1 cellular context compared by ENCODE assay signal in the genomic region with DNA sequence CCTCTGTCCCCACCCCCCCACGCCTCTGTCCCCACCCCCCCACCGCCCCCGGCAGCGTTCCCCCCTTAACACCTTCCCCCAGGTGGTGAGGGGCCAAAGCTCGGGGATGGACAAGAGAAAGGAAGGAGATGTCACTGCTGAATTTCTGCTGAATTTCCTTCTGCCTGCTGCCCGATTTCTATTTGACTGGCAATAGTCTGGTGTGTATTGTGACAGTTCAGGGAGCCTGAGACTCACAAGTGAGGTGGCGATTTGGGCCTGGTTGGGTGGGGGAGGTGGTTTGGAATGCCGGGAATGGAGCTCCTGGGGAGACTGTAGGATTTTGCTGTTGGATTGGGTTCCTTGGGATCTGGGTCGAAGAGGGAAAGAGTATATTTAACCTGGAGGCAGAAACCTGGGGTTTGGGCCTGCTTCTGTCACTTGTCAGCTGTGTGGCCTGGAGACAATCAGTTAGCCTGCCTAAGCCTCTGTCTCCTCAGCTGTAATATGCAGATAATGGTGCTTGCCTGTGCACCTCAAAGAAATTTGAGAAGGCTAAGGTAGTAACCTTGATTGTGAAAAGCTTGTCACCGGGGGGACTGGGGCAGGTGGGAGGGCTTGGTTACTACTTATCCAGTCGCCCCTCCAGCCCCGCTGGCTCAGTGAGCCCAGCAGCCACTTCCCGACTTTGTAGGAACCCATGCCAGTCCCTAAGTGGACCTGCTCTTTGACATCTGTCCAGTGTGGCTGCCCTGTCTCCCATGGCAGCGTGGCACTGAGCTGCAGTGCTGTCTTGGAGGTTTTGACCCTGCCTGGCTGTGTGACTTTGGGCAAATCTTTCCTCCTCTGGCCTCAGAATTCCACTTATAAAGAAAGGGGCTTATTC.
TF ChIP-seq lines count a peak whose summit lies in the region.

No MANE protein-coding gene starts in this region.

TF ChIP-seq in K562, 482 proteins besides CTCF, POLR2A, EP300 and RAD21 (continued from another document and continues in another):
- TF ChIP-seq ZNF395 (CRISPR knock-in tag; IDR thresholded peaks at IDR 0.05) (no peak), CEBPB (tag; IDR thresholded peaks at IDR 0.05) (no peak), ZNF212 (CRISPR knock-in tag; IDR thresholded peaks at IDR 0.05) (no peak), NCOA1 (IDR thresholded peaks at IDR 0.05; ENCODE audit: low read depth) (0 out of 2 replicates have a peak, but pooled peaks have one; percentile 15), RFX7 (CRISPR knock-in tag; IDR thresholded peaks at IDR 0.05) (no peak), NCOR1 (IDR thresholded peaks at IDR 0.05) (no peak; the same call in 1 of the 2 replicates), HMG20A (CRISPR knock-in tag; conservative IDR thresholded peaks at IDR 0.05) (no peak), OTX1 (CRISPR knock-in tag; IDR thresholded peaks at IDR 0.05) (no peak), JUND (IDR thresholded peaks at IDR 0.05; ENCODE audit: borderline replicate concordance, low read depth, low read length) (no peak), JUND (tag; IDR thresholded peaks at IDR 0.05; ENCODE audit: borderline replicate concordance, low read depth, low read length) (no peak), GATA2 (CRISPR knock-in tag; IDR thresholded peaks at IDR 0.05) (peak; percentile 32; the same call in 1 of the 2 replicates), ZNF239 (CRISPR knock-in tag; IDR thresholded peaks at IDR 0.05) (no peak), ZNF561 (CRISPR knock-in tag; conservative IDR thresholded peaks at IDR 0.05) (no peak), ZC3H11A (IDR thresholded peaks at IDR 0.05; ENCODE audit: low read depth, low read length) (no peak), ZNF354B (CRISPR knock-in tag; IDR thresholded peaks at IDR 0.05) (no peak), THAP12 (CRISPR knock-in tag; IDR thresholded peaks at IDR 0.05) (no peak), MAZ (CRISPR knock-in tag; conservative IDR thresholded peaks at IDR 0.05 in 1 of 2, IDR thresholded peaks at IDR 0.05 in 1 of 2) (no peak; a peak in 1 of 4 replicates), ZNF695 (CRISPR knock-in tag; IDR thresholded peaks at IDR 0.05) (no peak), GTF2A2 (tag; IDR thresholded peaks at IDR 0.05) (no peak), ZBTB40 (IDR thresholded peaks at IDR 0.05) (peak; percentile 36), ZBTB40 (CRISPR knock-in tag; IDR thresholded peaks at IDR 0.05) (no peak), ARID3B (CRISPR knock-in tag; IDR thresholded peaks at IDR 0.05; ENCODE audit: borderline replicate concordance) (no peak), ZNF184 (CRISPR knock-in tag; IDR thresholded peaks at IDR 0.05) (no peak), NRF1 (conservative IDR thresholded peaks at IDR 0.05 in 1 of 2, IDR thresholded peaks at IDR 0.05 in 1 of 2) (no peak)
- TF ChIP-seq, protein P1, sequence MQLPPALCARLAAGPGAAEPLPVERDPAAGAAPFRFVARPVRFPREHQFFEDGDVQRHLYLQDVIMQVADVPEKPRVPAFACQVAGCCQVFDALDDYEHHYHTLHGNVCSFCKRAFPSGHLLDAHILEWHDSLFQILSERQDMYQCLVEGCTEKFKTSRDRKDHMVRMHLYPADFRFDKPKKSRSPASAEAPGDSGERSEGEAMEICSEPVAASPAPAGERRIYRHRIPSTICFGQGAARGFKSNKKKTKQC (CRISPR knock-in tag; IDR thresholded peaks at IDR 0.05), result no peak
- TF ChIP-seq, protein P2, sequence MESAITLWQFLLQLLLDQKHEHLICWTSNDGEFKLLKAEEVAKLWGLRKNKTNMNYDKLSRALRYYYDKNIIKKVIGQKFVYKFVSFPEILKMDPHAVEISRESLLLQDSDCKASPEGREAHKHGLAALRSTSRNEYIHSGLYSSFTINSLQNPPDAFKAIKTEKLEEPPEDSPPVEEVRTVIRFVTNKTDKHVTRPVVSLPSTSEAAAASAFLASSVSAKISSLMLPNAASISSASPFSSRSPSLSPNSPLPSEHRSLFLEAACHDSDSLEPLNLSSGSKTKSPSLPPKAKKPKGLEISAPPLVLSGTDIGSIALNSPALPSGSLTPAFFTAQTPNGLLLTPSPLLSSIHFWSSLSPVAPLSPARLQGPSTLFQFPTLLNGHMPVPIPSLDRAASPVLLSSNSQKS (CRISPR knock-in tag; IDR thresholded peaks at IDR 0.05), result no peak
- TF ChIP-seq, protein P3, sequence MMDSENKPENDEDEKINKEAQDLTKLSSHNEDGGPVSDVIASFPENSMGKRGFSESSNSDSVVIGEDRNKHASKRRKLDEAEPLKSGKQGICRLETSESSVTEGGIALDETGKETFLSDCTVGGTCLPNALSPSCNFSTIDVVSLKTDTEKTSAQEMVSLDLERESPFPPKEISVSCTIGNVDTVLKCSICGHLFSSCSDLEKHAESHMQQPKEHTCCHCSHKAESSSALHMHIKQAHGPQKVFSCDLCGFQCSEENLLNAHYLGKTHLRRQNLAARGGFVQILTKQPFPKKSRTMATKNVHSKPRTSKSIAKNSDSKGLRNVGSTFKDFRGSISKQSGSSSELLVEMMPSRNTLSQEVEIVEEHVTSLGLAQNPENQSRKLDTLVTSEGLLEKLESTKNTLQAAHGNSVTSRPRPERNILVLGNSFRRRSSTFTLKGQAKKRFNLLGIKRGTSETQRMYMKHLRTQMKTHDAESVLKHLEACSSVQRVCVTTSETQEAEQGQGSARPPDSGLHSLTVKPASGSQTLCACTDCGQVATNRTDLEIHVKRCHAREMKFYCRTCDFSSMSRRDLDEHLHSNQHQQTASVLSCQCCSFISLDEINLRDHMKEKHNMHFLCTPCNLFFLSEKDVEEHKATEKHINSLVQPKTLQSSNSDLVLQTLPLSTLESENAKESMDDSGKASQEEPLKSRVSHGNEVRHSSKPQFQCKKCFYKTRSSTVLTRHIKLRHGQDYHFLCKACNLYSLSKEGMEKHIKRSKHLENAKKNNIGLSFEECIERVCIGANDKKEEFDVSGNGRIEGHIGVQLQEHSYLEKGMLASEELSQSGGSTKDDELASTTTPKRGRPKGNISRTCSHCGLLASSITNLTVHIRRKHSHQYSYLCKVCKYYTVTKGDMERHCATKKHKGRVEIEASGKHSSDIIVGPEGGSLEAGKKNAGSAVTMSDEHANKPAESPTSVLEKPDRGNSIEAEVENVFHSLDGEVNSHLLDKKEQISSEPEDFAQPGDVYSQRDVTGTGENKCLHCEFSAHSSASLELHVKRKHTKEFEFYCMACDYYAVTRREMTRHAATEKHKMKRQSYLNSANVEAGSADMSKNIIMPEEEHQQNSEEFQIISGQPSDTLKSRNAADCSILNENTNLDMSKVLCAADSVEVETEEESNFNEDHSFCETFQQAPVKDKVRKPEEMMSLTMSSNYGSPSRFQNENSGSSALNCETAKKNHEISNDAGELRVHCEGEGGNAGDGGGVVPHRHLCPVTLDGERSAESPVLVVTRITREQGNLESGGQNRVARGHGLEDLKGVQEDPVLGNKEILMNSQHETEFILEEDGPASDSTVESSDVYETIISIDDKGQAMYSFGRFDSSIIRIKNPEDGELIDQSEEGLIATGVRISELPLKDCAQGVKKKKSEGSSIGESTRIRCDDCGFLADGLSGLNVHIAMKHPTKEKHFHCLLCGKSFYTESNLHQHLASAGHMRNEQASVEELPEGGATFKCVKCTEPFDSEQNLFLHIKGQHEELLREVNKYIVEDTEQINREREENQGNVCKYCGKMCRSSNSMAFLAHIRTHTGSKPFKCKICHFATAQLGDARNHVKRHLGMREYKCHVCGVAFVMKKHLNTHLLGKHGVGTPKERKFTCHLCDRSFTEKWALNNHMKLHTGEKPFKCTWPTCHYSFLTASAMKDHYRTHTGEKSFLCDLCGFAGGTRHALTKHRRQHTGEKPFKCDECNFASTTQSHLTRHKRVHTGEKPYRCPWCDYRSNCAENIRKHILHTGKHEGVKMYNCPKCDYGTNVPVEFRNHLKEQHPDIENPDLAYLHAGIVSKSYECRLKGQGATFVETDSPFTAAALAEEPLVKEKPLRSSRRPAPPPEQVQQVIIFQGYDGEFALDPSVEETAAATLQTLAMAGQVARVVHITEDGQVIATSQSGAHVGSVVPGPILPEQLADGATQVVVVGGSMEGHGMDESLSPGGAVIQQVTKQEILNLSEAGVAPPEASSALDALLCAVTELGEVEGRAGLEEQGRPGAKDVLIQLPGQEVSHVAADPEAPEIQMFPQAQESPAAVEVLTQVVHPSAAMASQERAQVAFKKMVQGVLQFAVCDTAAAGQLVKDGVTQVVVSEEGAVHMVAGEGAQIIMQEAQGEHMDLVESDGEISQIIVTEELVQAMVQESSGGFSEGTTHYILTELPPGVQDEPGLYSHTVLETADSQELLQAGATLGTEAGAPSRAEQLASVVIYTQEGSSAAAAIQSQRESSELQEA (IDR thresholded peaks at IDR 0.05; ENCODE audit: low read depth), result no peak
